17 cellular contexts compared by ENCODE assay signal in genomic region chr2:239109916-239110545, GRCh38.
"Had no signal": no experiment of that assay in that cellular context is flagged by ENCODE, and none has a peak within 500 bp of the region (broad histone marks: within the 10 kb centered on the region; RNA-seq: fewer than 3 reads in every experiment).

No MANE protein-coding gene starts in this region.

- ATAC-seq: activated T-helper 17 cell treated with anti-CD3 and anti-CD28 coated beads, Interleukin-2, amount 50 U/mL, for 72 hours had no signal

- DNase-seq: activated B cell treated with CpG ODN at 0.5 μM for 24 hours; activated CD4-positive, alpha-beta T cell treated with anti-CD3 and anti-CD28 coated beads, Interleukin-2, amount 50 U/mL, for 1 hour; activated T-cell treated with anti-CD3 and anti-CD28 coated beads for 4 hours; central memory CD4-positive, alpha-beta T cell; cortex of kidney; effector memory CD4-positive, alpha-beta T cell; hypothalamus; mesendoderm; retina; stimulated activated CD4-positive, alpha-beta T cell treated with anti-CD3 and anti-CD28 coated beads, Interleukin-15, amount 100 ng/mL, for 24 hours had no signal

- H3K4me3 ChIP-seq: ovary, upper lobe of left lung had no signal

- H3K4me1 Mint-ChIP-seq: activated B cell treated with CpG ODN at 0.5 μM for 24 hours; activated naive CD4-positive, alpha-beta T cell treated with anti-CD3 and anti-CD28 coated beads, Interleukin-2, amount 50 U/mL, for 24 hours; activated T-helper 17 cell treated with anti-CD3 and anti-CD28 coated beads, Interleukin-2, amount 50 U/mL, for 72 hours; neural crest cell had no signal

- H3K36me3 ChIP-seq: ovary had no signal

- H3K4me3 Mint-ChIP-seq: activated B cell treated with CpG ODN at 0.5 μM for 24 hours; activated naive CD4-positive, alpha-beta T cell treated with anti-CD3 and anti-CD28 coated beads, Interleukin-2, amount 50 U/mL, for 24 hours; activated T-helper 17 cell treated with anti-CD3 and anti-CD28 coated beads, Interleukin-2, amount 50 U/mL, for 72 hours; neural crest cell; T-helper 1 cell treated with Interleukin-12 subunit alpha and Interleukin-12 subunit beta and Interleukin-4 antibody, amounts not matched to agents 30 μg/mL and 1 μg/mL, for 36 hours had no signal

- H3K27ac Mint-ChIP-seq: activated B cell treated with CpG ODN at 0.5 μM for 24 hours; activated naive CD4-positive, alpha-beta T cell treated with anti-CD3 and anti-CD28 coated beads, Interleukin-2, amount 50 U/mL, for 24 hours; activated T-helper 17 cell treated with anti-CD3 and anti-CD28 coated beads, Interleukin-2, amount 50 U/mL, for 72 hours; T-helper 1 cell treated with Interleukin-12 subunit alpha and Interleukin-12 subunit beta and Interleukin-4 antibody, amounts not matched to agents 30 μg/mL and 1 μg/mL, for 36 hours had no signal

- H3K36me3 Mint-ChIP-seq: activated naive CD4-positive, alpha-beta T cell treated with anti-CD3 and anti-CD28 coated beads, Interleukin-2, amount 50 U/mL, for 24 hours had no signal

- H3K27me3 Mint-ChIP-seq: activated B cell treated with CpG ODN at 0.5 μM for 24 hours; activated naive CD4-positive, alpha-beta T cell treated with anti-CD3 and anti-CD28 coated beads, Interleukin-2, amount 50 U/mL, for 24 hours; activated T-helper 17 cell treated with anti-CD3 and anti-CD28 coated beads, Interleukin-2, amount 50 U/mL, for 72 hours had no signal

- H3K27ac ChIP-seq: epithelial cell of prostate, upper lobe of left lung had no signal

- H3K9me3 ChIP-seq: ovary, upper lobe of left lung had no signal

- H3K27me3 ChIP-seq: ovary, upper lobe of left lung had no signal

- H3K9me3 Mint-ChIP-seq: activated B cell treated with CpG ODN at 0.5 μM for 24 hours; activated naive CD4-positive, alpha-beta T cell treated with anti-CD3 and anti-CD28 coated beads, Interleukin-2, amount 50 U/mL, for 24 hours; activated T-helper 17 cell treated with anti-CD3 and anti-CD28 coated beads, Interleukin-2, amount 50 U/mL, for 72 hours; neural crest cell; T-helper 1 cell treated with Interleukin-12 subunit alpha and Interleukin-12 subunit beta and Interleukin-4 antibody, amounts not matched to agents 30 μg/mL and 1 μg/mL, for 36 hours had no signal
